In the genomic region with DNA sequence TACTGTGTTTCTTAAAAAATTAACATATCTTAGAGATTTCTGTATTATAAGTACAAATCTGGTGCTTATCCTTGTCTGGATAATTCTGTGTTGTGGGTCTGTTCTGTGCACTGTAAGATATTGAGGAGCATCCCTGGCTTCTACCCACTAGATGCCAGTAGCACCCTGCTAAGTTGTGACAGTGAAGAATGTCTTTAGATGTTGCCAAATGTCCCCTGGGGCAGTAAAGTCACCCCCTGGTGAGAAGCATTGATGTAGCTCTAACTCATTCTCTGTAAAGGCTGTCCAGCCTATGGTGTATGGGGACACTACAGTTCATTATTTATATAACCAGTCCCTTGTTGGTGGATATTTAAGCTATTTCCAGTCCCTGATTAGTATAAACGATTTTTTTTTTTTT, we compare ENCODE assay signal across 16 cellular contexts. TPM values are rescaled to one million over a fixed set of nuclear protein-coding genes. Genes with fewer than 3 reads are reported as not detected.
A peak's percentile ranks its signal among the peaks of the same experiment; 100 is the strongest.
DNase-seq lines count a peak whose midpoint lies in the region; ATAC-seq and TF ChIP-seq lines count a peak whose summit lies in the region.
"Had no signal": no experiment of that assay in that cellular context is flagged by ENCODE, and none has a peak within 500 bp of the region (broad histone marks: within the 10 kb centered on the region; RNA-seq: fewer than 3 reads in every experiment).

No MANE protein-coding gene starts in this region.

- no peaks in the 10 kb centered on the region for H3K27me3 Mint-ChIP-seq in activated B cell treated with CpG ODN at 0.5 μM for 24 hours

- H3K4me1 ChIP-seq in smooth muscle cell (ENCODE audit: low read depth): peaks cover 5% of the 10 kb centered on the region

- H3K4me2 ChIP-seq in smooth muscle cell: no peak overlapping the region

- H3K36me3 ChIP-seq in smooth muscle cell (ENCODE audit: low read depth): no peaks in the 10 kb centered on the region
- H3K36me3 ChIP-seq: ascending aorta, tibial artery had no signal

- H4K20me1 ChIP-seq in smooth muscle cell (ENCODE audit: low read depth): no peaks in the 10 kb centered on the region

- intact Hi-C loops in activated B cell treated with CpG ODN at 0.5 μM for 24 hours (cut with micrococcal nuclease): loop anchor here (5.0 kb wide), 2 partner anchors 87 to 133 kb away; no protein-coding TSS in a partner anchor

- H3K9me3 ChIP-seq in smooth muscle cell (replicated peaks; ENCODE audit: low read depth): no peaks in the 10 kb centered on the region
- H3K9me3 ChIP-seq: ascending aorta, tibial artery had no signal

- WGBS in smooth muscle cell (ENCODE audit: low lambda C conversion rate): 45% methylated on average over 1 of the region's 1 CpG

- H2AFZ ChIP-seq in smooth muscle cell (ENCODE audit: low read depth): no peak overlapping the region

- H3K4me3 Mint-ChIP-seq in activated B cell treated with CpG ODN at 0.5 μM for 24 hours: no peak overlapping the region
- H3K4me3 Mint-ChIP-seq: activated CD4-positive, alpha-beta T cell treated with anti-CD3 and anti-CD28 coated beads, Interleukin-2, amount 10 ng/mL, durations not matched to agents 24 days and 14 days; immature natural killer cell had no signal

- peaks cover 38% of the 10 kb centered on the region for H3K4me1 Mint-ChIP-seq in activated B cell treated with CpG ODN at 0.5 μM for 24 hours

- no peaks in the 10 kb centered on the region for H3K36me3 Mint-ChIP-seq in activated B cell treated with CpG ODN at 0.5 μM for 24 hours (ENCODE audit: low read depth)
- H3K36me3 Mint-ChIP-seq: immature natural killer cell had no signal

- H3K27ac ChIP-seq in smooth muscle cell (ENCODE audit: low read depth): peak overlapping the region; percentile 22
- H3K27ac ChIP-seq: ascending aorta, dorsolateral prefrontal cortex, tibial artery had no signal

- CTCF ChIA-PET in activated B cell treated with CpG ODN at 0.5 μM for 24 hours (lab: Charles Lee): interaction anchor here (1.1 to 1.4 kb wide), 3 partner anchors 14 to 118 kb away, joined by 3 to 4 read pairs (median 3); no protein-coding TSS in a partner anchor

- H3K4me3 ChIP-seq in smooth muscle cell: no peak overlapping the region
- H3K4me3 ChIP-seq: ascending aorta, dorsolateral prefrontal cortex, tibial artery had no signal

- no peak overlapping the region for H3K9ac ChIP-seq in smooth muscle cell (ENCODE audit: low read depth)

- peaks cover 18% of the 10 kb centered on the region for H3F3A ChIP-seq in smooth muscle cell (ENCODE audit: low read depth)

- H3K27me3 ChIP-seq in smooth muscle cell (ENCODE audit: low read depth): no peaks in the 10 kb centered on the region
- H3K27me3 ChIP-seq: ascending aorta, tibial artery had no signal

- no peaks in the 10 kb centered on the region for H3K79me2 ChIP-seq in smooth muscle cell (ENCODE audit: low read depth)

- DNase-seq in SIG-M5 treated with dmso at 0.1 percent for 504 hours (lab: John Stamatoyannopoulos, UW; ENCODE audit: unreplicated experiment) (peak; percentile 59), SIG-M5 (lab: John Stamatoyannopoulos, UW) (no peak), MV-4-11 (lab: John Stamatoyannopoulos, UW) (peak; percentile 56), activated B cell treated with CpG ODN at 0.5 μM for 24 hours (no peak), smooth muscle cell (lab: John Stamatoyannopoulos, UW; ENCODE audit: unreplicated experiment) (no peak), UCSD-AML1 (lab: John Stamatoyannopoulos, UW; ENCODE audit: unreplicated experiment) (no peak), NCI-H2196 (lab: John Stamatoyannopoulos, UW; ENCODE audit: unreplicated experiment) (no peak), DMS153 treated with DMSO at 0.1 percent for 48 hours (lab: John Stamatoyannopoulos, UW; ENCODE audit: unreplicated experiment) (no peak)
- DNase-seq: activated CD4-positive, alpha-beta T cell treated with anti-CD3 and anti-CD28 coated beads, Interleukin-2, amount 10 ng/mL, durations not matched to agents 24 days and 14 days; DMS79; dorsolateral prefrontal cortex; immature natural killer cell; midbrain; NCI-H1436 treated with DMSO at 0.1 percent for 48 hours; tibial artery had no signal

- POLR2A ChIA-PET in activated B cell treated with CpG ODN at 0.5 μM for 24 hours (lab: Charles Lee): interaction anchor here (0.7 kb wide), 1 partner anchor 313 kb away, joined by 4 read pairs; no protein-coding TSS in a partner anchor

- no peaks in the 10 kb centered on the region for H3K9me3 Mint-ChIP-seq in activated B cell treated with CpG ODN at 0.5 μM for 24 hours
- H3K9me3 Mint-ChIP-seq: immature natural killer cell had no signal

- H3K27ac Mint-ChIP-seq in activated B cell treated with CpG ODN at 0.5 μM for 24 hours: no peak overlapping the region
- H3K27ac Mint-ChIP-seq: activated CD4-positive, alpha-beta T cell treated with anti-CD3 and anti-CD28 coated beads, Interleukin-2, amount 10 ng/mL, durations not matched to agents 24 days and 14 days; immature natural killer cell had no signal

- peak; percentile 26 for ATAC-seq in activated B cell treated with CpG ODN at 0.5 μM for 24 hours (ENCODE audit: low read depth)

- TF ChIP-seq CTCF in activated B cell treated with CpG ODN at 0.5 μM for 24 hours (IDR thresholded peaks at IDR 0.05) (no peak), smooth muscle cell (IDR thresholded peaks at IDR 0.05; ENCODE audit: borderline replicate concordance, insufficient read depth, poor library complexity, severe bottlenecking) (no peak)

RNA-seq across cellular contexts. Expression of a gene that starts 31.4 kb away (rescaled TPM):
- total RNA-seq in activated B cell treated with CpG ODN at 0.5 μM for 24 hours (1.0 and 1.9 TPM in 2 replicates), smooth muscle cell (0.31 and 2.5 TPM in 2 replicates)
- polyA plus RNA-seq in smooth muscle cell: 3.9 and 4.2 TPM in 2 replicates
- total RNA-seq: ascending aorta had no signal

Comparison
In these comparisons a context has a peak if more than half of its experiments do, and no peak if none do; other contexts are left out.
1. DNase-seq: peak in SIG-M5 treated with dmso at 0.1 percent for 504 hours (single experiment) and MV-4-11 (single experiment); none in SIG-M5 (single experiment), activated B cell treated with CpG ODN at 0.5 μM for 24 hours (single experiment), smooth muscle cell (single experiment), UCSD-AML1 (single experiment), NCI-H2196 (single experiment) and DMS153 treated with DMSO at 0.1 percent for 48 hours (single experiment).